8 cellular contexts compared by ENCODE assay signal in the genomic region with DNA sequence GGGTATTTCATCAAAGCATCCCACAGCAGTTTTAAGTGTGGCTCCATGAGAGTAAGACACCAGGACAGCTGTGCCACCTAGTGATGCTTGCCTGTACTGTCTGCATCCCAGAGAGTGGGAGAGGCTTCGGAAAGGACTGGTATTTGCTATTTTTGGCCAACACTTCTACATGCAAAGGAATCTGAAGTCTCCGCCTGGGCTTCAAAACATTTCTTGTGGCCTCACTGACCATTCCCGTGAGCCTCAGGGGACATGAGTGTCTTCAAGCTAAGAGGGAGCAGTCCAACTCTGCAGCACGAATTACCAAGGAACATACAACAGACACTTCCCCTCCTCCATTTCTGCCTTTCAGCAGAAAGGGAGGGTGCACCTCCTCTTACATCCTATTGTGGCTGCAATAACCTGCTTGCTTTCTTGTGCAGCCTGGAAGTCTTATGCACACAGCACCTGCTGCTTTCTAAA.
DNase-seq lines count a peak whose midpoint lies in the region; ATAC-seq and TF ChIP-seq lines count a peak whose summit lies in the region.

No MANE protein-coding gene starts in this region.

- H3K27ac Mint-ChIP-seq in HFFc6, result no peak overlapping the region
- H3K27ac Mint-ChIP-seq in stimulated activated effector memory CD8-positive, alpha-beta T cell treated with anti-CD3 and anti-CD28 coated beads, Interleukin-12 subunit alpha, Interleukin-12 subunit beta, amount 100 ng/mL, for 72 hours, result no peak overlapping the region

- DNase-seq in HFFc6 (peak; percentile 84), amygdala (lab: John Stamatoyannopoulos, UW) (peak in 39 of 56 donors; percentile 0 to 75 (median 17)), iPS DF 4.7 (ENCODE audit: extremely low read depth, low spot score) (peak; percentile 41)
- no peak for DNase-seq in stimulated activated effector memory CD8-positive, alpha-beta T cell treated with anti-CD3 and anti-CD28 coated beads, Interleukin-12 subunit alpha, Interleukin-12 subunit beta, amount 100 ng/mL, for 72 hours (ENCODE audit: low spot score in 2 of 2)

- no peaks in the 10 kb centered on the region for H3K27me3 Mint-ChIP-seq in HFFc6 (ENCODE audit: insufficient read depth)

- no peak overlapping the region for H3K27ac ChIP-seq in 22Rv1

- peak; percentile 39 for ATAC-seq in stimulated activated effector memory CD8-positive, alpha-beta T cell treated with anti-CD3 and anti-CD28 coated beads, Interleukin-12 subunit alpha, Interleukin-12 subunit beta, amount 100 ng/mL, for 72 hours
- ATAC-seq in HG02759 (IDR thresholded peaks at IDR 0.05; ENCODE audit: unreplicated experiment) (no peak), HG02678 (IDR thresholded peaks at IDR 0.05; ENCODE audit: unreplicated experiment) (no peak), HG02840 (IDR thresholded peaks at IDR 0.05; ENCODE audit: low FRiP score, unreplicated experiment) (no peak)

- no peaks in the 10 kb centered on the region for H3K36me3 Mint-ChIP-seq in HFFc6 (ENCODE audit: low read depth)
- no peaks in the 10 kb centered on the region for H3K36me3 Mint-ChIP-seq in stimulated activated effector memory CD8-positive, alpha-beta T cell treated with anti-CD3 and anti-CD28 coated beads, Interleukin-12 subunit alpha, Interleukin-12 subunit beta, amount 100 ng/mL, for 72 hours

- H3K4me1 Mint-ChIP-seq in HFFc6 (ENCODE audit: low read depth), result peaks cover 48% of the 10 kb centered on the region
- H3K4me1 Mint-ChIP-seq in stimulated activated effector memory CD8-positive, alpha-beta T cell treated with anti-CD3 and anti-CD28 coated beads, Interleukin-12 subunit alpha, Interleukin-12 subunit beta, amount 100 ng/mL, for 72 hours, result peaks cover 12% of the 10 kb centered on the region

- H3K4me3 Mint-ChIP-seq in HFFc6, result peak overlapping the region; percentile 45
- H3K4me3 Mint-ChIP-seq in stimulated activated effector memory CD8-positive, alpha-beta T cell treated with anti-CD3 and anti-CD28 coated beads, Interleukin-12 subunit alpha, Interleukin-12 subunit beta, amount 100 ng/mL, for 72 hours, result no peak overlapping the region

- no peaks in the 10 kb centered on the region for H3K9me3 Mint-ChIP-seq in HFFc6
- H3K9me3 Mint-ChIP-seq in stimulated activated effector memory CD8-positive, alpha-beta T cell treated with anti-CD3 and anti-CD28 coated beads, Interleukin-12 subunit alpha, Interleukin-12 subunit beta, amount 100 ng/mL, for 72 hours, result no peaks in the 10 kb centered on the region

- TF ChIP-seq CTCF in 22Rv1 (IDR thresholded peaks at IDR 0.05) (peak; percentile 23; the same call in 1 of the 2 replicates), HFFc6 (IDR thresholded peaks at IDR 0.05) (peak; percentile 82)

Comparison
In these comparisons a context has a peak if more than half of its experiments do, and no peak if none do; other contexts are left out.
1. DNase-seq: peak in HFFc6 (single experiment), amygdala (39 of 56) and iPS DF 4.7 (single experiment); none in stimulated activated effector memory CD8-positive, alpha-beta T cell treated with anti-CD3 and anti-CD28 coated beads, Interleukin-12 subunit alpha, Interleukin-12 subunit beta, amount 100 ng/mL, for 72 hours (0 of 2).